In genomic region chr7:68994841-68995240, GRCh38 we compare ENCODE assay signal across 24 cellular contexts.
"Had no signal": no experiment of that assay in that cellular context is flagged by ENCODE, and none has a peak within 500 bp of the region (broad histone marks: within the 10 kb centered on the region; RNA-seq: fewer than 3 reads in every experiment).

No MANE protein-coding gene starts in this region.

- DNase-seq: Karpas-422, KG1, MM.1S, NCI-H1048, NCI-H1105, NCI-H1436 treated with DMSO at 0.1 percent for 48 hours, NCI-H1694 treated with DMSO at 0.1 percent for 48 hours, NCI-H1930, NCI-H2081, NCI-H345, NCI-H446 treated with DMSO at 0.1 percent for 48 hours, NCI-H510A treated with DMSO at 0.1 percent for 48 hours, NCI-H526, NCI-H774, SHP77, SK-N-SH, SW 1271, T-cell had no signal

- H3K27ac ChIP-seq: HL-60, RWPE1 had no signal

- H3K4me3 Mint-ChIP-seq: IgD-negative memory B cell; T-cell; T-helper 1 cell treated with Interleukin-12 subunit alpha and Interleukin-12 subunit beta and Interleukin-4 antibody, amounts not matched to agents 30 μg/mL and 1 μg/mL, for 36 hours had no signal

- H3K36me3 Mint-ChIP-seq: IgD-negative memory B cell, T-cell had no signal

- H3K4me1 Mint-ChIP-seq: IgD-negative memory B cell, T-cell had no signal

- H3K27ac Mint-ChIP-seq: IgD-negative memory B cell; T-cell; T-helper 1 cell treated with Interleukin-12 subunit alpha and Interleukin-12 subunit beta and Interleukin-4 antibody, amounts not matched to agents 30 μg/mL and 1 μg/mL, for 36 hours had no signal

- H3K9ac ChIP-seq: SK-N-SH had no signal

- ATAC-seq: Panc1, T-cell had no signal

- H3K4me2 ChIP-seq: SK-N-SH had no signal

- H3K9me3 ChIP-seq: SK-N-SH had no signal

- FAIRE-seq: HTR-8/SVneo had no signal

- H3K27me3 Mint-ChIP-seq: T-cell had no signal
